In genomic region chr10:49116509-49117365, GRCh38 we compare ENCODE assay signal across 1 cellular context.
TF ChIP-seq lines count a peak whose summit lies in the region.

No MANE protein-coding gene starts in this region.

TF ChIP-seq in GM23338, 12 proteins besides CTCF, POLR2A, EP300 and RAD21 (continued from another document):
- TF ChIP-seq ZNF462 (CRISPR knock-in tag; IDR thresholded peaks at IDR 0.05) (no peak), EZH2phosphoT487 (IDR thresholded peaks at IDR 0.05; ENCODE audit: unreplicated experiment) (no peak), EZH2 (IDR thresholded peaks at IDR 0.05; ENCODE audit: low read depth, unreplicated experiment) (no peak), REST (IDR thresholded peaks at IDR 0.05; ENCODE audit: unreplicated experiment) (no peak), ETS1 (IDR thresholded peaks at IDR 0.05) (no peak), NANOG (IDR thresholded peaks at IDR 0.05; ENCODE audit: borderline replicate concordance) (no peak), POLR2AphosphoS5 (IDR thresholded peaks at IDR 0.05; ENCODE audit: low read depth) (no peak), ZNF114 (CRISPR knock-in tag; IDR thresholded peaks at IDR 0.05) (no peak), CREB1 (CRISPR knock-in tag; IDR thresholded peaks at IDR 0.05; ENCODE audit: low read depth) (no peak)
